In genomic region chr3:172170310-172170709, GRCh38 we compare ENCODE assay signal across 22 cellular contexts.
DNase-seq lines count a peak whose midpoint lies in the region; ATAC-seq and TF ChIP-seq lines count a peak whose summit lies in the region.
"Had no signal": no experiment of that assay in that cellular context is flagged by ENCODE, and none has a peak within 500 bp of the region (broad histone marks: within the 10 kb centered on the region; RNA-seq: fewer than 3 reads in every experiment).

No MANE protein-coding gene starts in this region.

- peak overlapping the region; percentile 43; the same call in 1 of the 2 replicates for H3K14ac ChIP-seq in IMR-90 (replicated peaks; ENCODE audit: low read depth, low read length)

- dilution Hi-C loops in IMR-90 (cut with HindIII; ENCODE audit: low sequenced_read_pairs, unreplicated experiment) = no loop called here

- peak overlapping the region; percentile 96 for H3K27ac Mint-ChIP-seq in MCF 10A (ENCODE audit: low read depth, unreplicated experiment)
- H3K27ac Mint-ChIP-seq: activated CD4-positive, alpha-beta T cell treated with anti-CD3 and anti-CD28 coated beads for 36 hours; T-helper 17 cell had no signal

- ATAC-seq in IMR-90 (ENCODE audit: low read depth) = no peak
- peak in 3 of 4 donors; percentile 13 to 43 (median 28) for ATAC-seq in right lobe of liver
- ATAC-seq in aorta (ENCODE audit: low FRiP score) = no peak
- no peak for ATAC-seq in HG02852 (IDR thresholded peaks at IDR 0.05; ENCODE audit: unreplicated experiment)
- ATAC-seq: activated CD4-positive, alpha-beta T cell treated with anti-CD3 and anti-CD28 coated beads for 36 hours; lower lobe of right lung; T-helper 17 cell had no signal

- H2BK20ac ChIP-seq in IMR-90 (ENCODE audit: low read depth, low read length) = 0 out of 2 replicates have a peak overlapping the region, but pooled peaks have one; percentile 34

- H3K4me1 ChIP-seq in IMR-90 (ENCODE audit: control insufficient read depth, insufficient read depth, low read length) = peaks cover 36% of the 10 kb centered on the region
- peaks cover 0 to 42% (median 8%) of the 10 kb centered on the region in 4 donors for H3K4me1 ChIP-seq in right lobe of liver
- H3K4me1 ChIP-seq in subcutaneous abdominal adipose tissue (ENCODE audit: control insufficient read depth in 5 of 5, insufficient read depth in 5 of 5, low read length in 5 of 5) = peaks cover 6 to 46% (median 44%) of the 10 kb centered on the region in 5 donors
- peaks cover 6 to 17% of the 10 kb centered on the region in 2 donors for H3K4me1 ChIP-seq in aorta (ENCODE audit: control insufficient read depth in 1 of 2, insufficient read depth in 2 of 2, low read length in 2 of 2)

- peaks cover 83% of the 10 kb centered on the region for H4K20me1 ChIP-seq in IMR-90 (ENCODE audit: insufficient read depth, low read length)

- H2AK5ac ChIP-seq in IMR-90 (ENCODE audit: low read depth, low read length) = peak overlapping the region; percentile 93

- no peaks in the 10 kb centered on the region for H3K9me3 Mint-ChIP-seq in MCF 10A (ENCODE audit: unreplicated experiment)

- no peak overlapping the region for H3K56ac ChIP-seq in IMR-90 (ENCODE audit: extremely low read depth, insufficient read depth, low read length)

- peak overlapping the region; percentile 10; the same call in 1 of the 2 replicates for H3K23ac ChIP-seq in IMR-90 (ENCODE audit: low read depth, low read length)

- TF ChIP-seq RAD21 in IMR-90 (IDR thresholded peaks at IDR 0.05; ENCODE audit: low read length) = no peak

- no peak overlapping the region; the same call in 1 of the 2 replicates for H4K91ac ChIP-seq in IMR-90 (ENCODE audit: insufficient read depth, low read depth, low read length)

- H3K4me3 ChIP-seq in IMR-90 (ENCODE audit: insufficient read depth, low read depth, low read length) (no peak overlapping the region), right lobe of liver (no peak overlapping the region), subcutaneous abdominal adipose tissue (ENCODE audit: low read depth in 1 of 5, low read length in 5 of 5) (no peak overlapping the region), aorta (ENCODE audit: low read length in 2 of 2) (no peak overlapping the region)
- H3K4me3 ChIP-seq: coronary artery, lower lobe of right lung had no signal

- H3K9me1 ChIP-seq in IMR-90 (ENCODE audit: insufficient read depth, low read length) = peaks cover 30% of the 10 kb centered on the region

- H3K4ac ChIP-seq in IMR-90 (ENCODE audit: low read depth, low read length) = peak overlapping the region; percentile 52; the same call in 1 of the 2 replicates

- H3K27me3 Mint-ChIP-seq in MCF 10A (ENCODE audit: insufficient read depth, unreplicated experiment) = no peaks in the 10 kb centered on the region
- H3K27me3 Mint-ChIP-seq: activated CD4-positive, alpha-beta T cell treated with anti-CD3 and anti-CD28 coated beads for 36 hours; T-helper 17 cell had no signal

- TF ChIP-seq POLR2A in IMR-90 (IDR thresholded peaks at IDR 0.05; ENCODE audit: low read depth, low read length) (no peak), right lobe of liver (IDR thresholded peaks at IDR 0.05) (no peak)

- POLR2A ChIA-PET in IMR-90 (lab: Charles Lee; ENCODE audit: unreplicated experiment) (interaction anchor here (0.5 kb wide), 1 partner anchor 145 kb away, joined by 4 read pairs; no protein-coding TSS in a partner anchor), MCF 10A (lab: Yijun Ruan, JAX) (interaction anchor here (0.5 to 5.4 kb wide), 13 partner anchors 13 to 379 kb away, joined by 3 to 48 read pairs (median 7); no protein-coding TSS in a partner anchor)

- 0 out of 2 replicates have a peak overlapping the region, but pooled peaks have one; percentile 37 for H3K18ac ChIP-seq in IMR-90 (ENCODE audit: low read depth, low read length)

- no peak for TF ChIP-seq CTCF in IMR-90 (conservative IDR thresholded peaks at IDR 0.05; ENCODE audit: low read depth, low read length)
- no peak for TF ChIP-seq CTCF in MCF 10A (IDR thresholded peaks at IDR 0.05; ENCODE audit: unreplicated experiment)
- TF ChIP-seq CTCF in right lobe of liver (IDR thresholded peaks at IDR 0.05) = no peak

- H4K5ac ChIP-seq in IMR-90 (ENCODE audit: low read depth, low read length) = no peak overlapping the region

- H3K4me1 Mint-ChIP-seq in MCF 10A (ENCODE audit: insufficient read depth, unreplicated experiment) = peaks cover 27% of the 10 kb centered on the region

- H3K27ac ChIP-seq in IMR-90 (ENCODE audit: insufficient read depth, low read length) (peak overlapping the region; percentile 71), right lobe of liver (no peak overlapping the region), subcutaneous abdominal adipose tissue (ENCODE audit: low read depth, low read length) (peak overlapping the region; percentile 69), aorta (ENCODE audit: low read depth in 1 of 2, low read length in 2 of 2) (no peak overlapping the region)
- H3K27ac ChIP-seq: C4-2B, lower lobe of right lung had no signal

- BruUV-seq in IMR-90 (replicated peaks; lab: Mats Ljungman, UMichigan) = no TSS peak
- BruUV-seq in MCF 10A (replicated peaks; lab: Mats Ljungman, UMichigan) = no TSS peak

- H3K27me3 ChIP-seq in IMR-90 (ENCODE audit: control insufficient read depth, insufficient read depth, low read length) = no peaks in the 10 kb centered on the region
- no peaks in the 10 kb centered on the region for H3K27me3 ChIP-seq in right lobe of liver
- H3K27me3 ChIP-seq in subcutaneous abdominal adipose tissue (ENCODE audit: control insufficient read depth in 5 of 5, insufficient read depth in 4 of 5, low read length in 5 of 5) = no peaks in the 10 kb centered on the region
- no peaks in the 10 kb centered on the region for H3K27me3 ChIP-seq in aorta (ENCODE audit: control insufficient read depth in 1 of 2, insufficient read depth in 2 of 2, low read length in 1 of 2)
- H3K27me3 ChIP-seq: brain microvascular endothelial cell had no signal

- intact Hi-C loops in IMR-90 (cut with micrococcal nuclease) (no loop called here), MCF 10A (cut with micrococcal nuclease) (no loop called here), right lobe of liver (cut with DNase I) (no loop called here), aorta (cut with DNase I) (no loop called here)

- DNase-seq in IMR-90 = no peak
- DNase-seq in MCF 10A (ENCODE audit: unreplicated experiment) = no peak
- no peak for DNase-seq in right lobe of liver
- no peak for DNase-seq in aorta
- DNase-seq in NCI-H82 (lab: John Stamatoyannopoulos, UW) = no peak
- DNase-seq: activated CD4-positive, alpha-beta T cell treated with anti-CD3 and anti-CD28 coated beads for 36 hours; activated effector memory CD4-positive, alpha-beta T cell treated with anti-CD3 and anti-CD28 coated beads, Interleukin-2, amount 50 U/mL, for 16 hours; brain microvascular endothelial cell; islet precursor cell; lower lobe of right lung; NCI-H187 treated with DMSO at 0.1 percent for 48 hours; NCI-H526; nucleus accumbens; RPMI8226; SK-N-SH; small intestine; stimulated activated CD4-positive, alpha-beta T cell treated with anti-CD3 and anti-CD28 coated beads, Interleukin-2, amount 100 ng/mL, for 24 hours; T-helper 17 cell had no signal

- H3K9ac ChIP-seq in IMR-90 (ENCODE audit: low read depth, low read length) (no peak overlapping the region), subcutaneous abdominal adipose tissue (ENCODE audit: low read length in 5 of 5) (no peak overlapping the region)
- H3K9ac ChIP-seq: SK-N-SH had no signal

- peaks cover 25 to 80% of the 10 kb centered on the region in 2 experiments for H3K79me1 ChIP-seq in IMR-90 (ENCODE audit: low read depth in 1 of 2, low read length in 2 of 2)

- peak overlapping the region; percentile 46; the same call in 1 of the 3 replicates for H2BK15ac ChIP-seq in IMR-90 (ENCODE audit: low read depth, low read length)

- CTCF ChIA-PET in IMR-90 (lab: Yijun Ruan, JAX) = interaction anchor here (1.0 kb wide), 1 partner anchor 88 kb away, joined by 3 read pairs; no protein-coding TSS in a partner anchor
- CTCF ChIA-PET in MCF 10A (lab: Yijun Ruan, JAX) = interaction anchor here (0.8 to 1.7 kb wide), 5 partner anchors 16 to 128 kb away, joined by 3 to 6 read pairs (median 4); no protein-coding TSS in a partner anchor

- no peak overlapping the region for H2AK9ac ChIP-seq in IMR-90 (replicated peaks; ENCODE audit: low read depth, low read length, poor library complexity)

- H3K36me3 ChIP-seq in IMR-90 (ENCODE audit: control insufficient read depth, insufficient read depth, low read length) = peaks cover 4% of the 10 kb centered on the region
- H3K36me3 ChIP-seq in right lobe of liver = no peaks in the 10 kb centered on the region
- no peaks in the 10 kb centered on the region for H3K36me3 ChIP-seq in subcutaneous abdominal adipose tissue (ENCODE audit: control insufficient read depth in 5 of 5, insufficient read depth in 5 of 5, low read length in 5 of 5)
- H3K36me3 ChIP-seq in aorta (ENCODE audit: control insufficient read depth in 1 of 2, insufficient read depth in 2 of 2, low read length in 1 of 2) = no peaks in the 10 kb centered on the region
- H3K36me3 ChIP-seq: lower lobe of right lung had no signal

- no peak overlapping the region for H4K8ac ChIP-seq in IMR-90 (ENCODE audit: low read depth in 2 of 2, low read length in 2 of 2)

- no peak overlapping the region for H3K4me3 Mint-ChIP-seq in MCF 10A (ENCODE audit: unreplicated experiment)
- H3K4me3 Mint-ChIP-seq: activated CD4-positive, alpha-beta T cell treated with anti-CD3 and anti-CD28 coated beads for 36 hours; T-helper 17 cell had no signal

- H2AFZ ChIP-seq in IMR-90 (replicated peaks; ENCODE audit: low read length, poor library complexity) = no peak overlapping the region

- H3K4me2 ChIP-seq in IMR-90 (ENCODE audit: low read depth, low read length) = no peak overlapping the region

- H3K9me3 ChIP-seq in IMR-90 (ENCODE audit: control insufficient read depth, insufficient read depth, low read length) = no peaks in the 10 kb centered on the region
- no peaks in the 10 kb centered on the region for H3K9me3 ChIP-seq in right lobe of liver
- H3K9me3 ChIP-seq in subcutaneous abdominal adipose tissue (ENCODE audit: control insufficient read depth in 5 of 5, low read length in 5 of 5) = no peaks in the 10 kb centered on the region
- H3K9me3 ChIP-seq in aorta (ENCODE audit: control insufficient read depth, low read length) = no peaks in the 10 kb centered on the region
- H3K9me3 ChIP-seq: lower lobe of right lung, SK-N-SH had no signal

- in situ Hi-C loops in IMR-90 (cut with MboI; ENCODE audit: low sequenced_read_pairs) = no loop called here

- WGBS in IMR-90 (ENCODE audit: extremely low coverage in 2 of 2, insufficient read length in 1 of 2), 2 experiments = no CpG with 5 or more reads among the region's 5 CpGs
- 76% methylated on average over 5 of the region's 5 CpGs for WGBS in right lobe of liver (ENCODE audit: insufficient coverage, low coverage, low lambda C conversion rate, missing lambda C conversion rate)
- WGBS in aorta, 2 donors = 74 to 75% methylated on average over 5 of the region's 5 CpGs

- no peak overlapping the region for H2BK5ac ChIP-seq in IMR-90 (ENCODE audit: low read depth, low read length, poor library complexity, severe bottlenecking)

- peaks cover 10% of the 10 kb centered on the region for H3K36me3 Mint-ChIP-seq in MCF 10A (ENCODE audit: insufficient read depth, unreplicated experiment)

- H2BK120ac ChIP-seq in IMR-90 (ENCODE audit: low read depth, low read length) = peak overlapping the region; percentile 47

Comparison
In these comparisons a context has a peak if more than half of its experiments do, and no peak if none do; other contexts are left out.
1. ATAC-seq: peak in right lobe of liver (3 of 4); none in IMR-90 (single experiment), aorta (single experiment) and HG02852 (single experiment).
2. H3K27ac ChIP-seq: peak in IMR-90 (single experiment) and subcutaneous abdominal adipose tissue (single experiment); none in right lobe of liver (0 of 3) and aorta (0 of 2).